23 cellular contexts compared by ENCODE assay signal in genomic region chr18:48918156-48918555, GRCh38.
DNase-seq lines count a peak whose midpoint lies in the region; ATAC-seq and TF ChIP-seq lines count a peak whose summit lies in the region.
"Had no signal": no experiment of that assay in that cellular context is flagged by ENCODE, and none has a peak within 500 bp of the region (broad histone marks: within the 10 kb centered on the region; RNA-seq: fewer than 3 reads in every experiment).

No MANE protein-coding gene starts in this region.

- H3K4me1 ChIP-seq in OCI-LY3 (ENCODE audit: low read length), result peaks cover 25% of the 10 kb centered on the region

- no peaks in the 10 kb centered on the region for H4K20me1 ChIP-seq in OCI-LY3 (ENCODE audit: insufficient read depth, low read length)

- H3K27ac ChIP-seq in OCI-LY3 (ENCODE audit: low read length), result no peak overlapping the region
- H3K27ac ChIP-seq: SJSA1, spleen, thyroid gland had no signal

- ATAC-seq in stimulated activated effector memory CD8-positive, alpha-beta T cell treated with anti-CD3 and anti-CD28 coated beads, Interleukin-12 subunit alpha, Interleukin-12 subunit beta, amount 100 ng/mL, for 72 hours, result no peak
- no peak for ATAC-seq in HG03108 (IDR thresholded peaks at IDR 0.05; ENCODE audit: unreplicated experiment)
- ATAC-seq: activated T-helper 17 cell treated with anti-CD3 and anti-CD28 coated beads, Interleukin-2, amount 50 U/mL, for 72 hours had no signal

- no peaks in the 10 kb centered on the region for H3K36me3 ChIP-seq in OCI-LY3 (replicated peaks; ENCODE audit: low read depth, low read length)

- no peak overlapping the region for H3K9ac ChIP-seq in OCI-LY3 (ENCODE audit: low read length)

- intact Hi-C loops in dendritic cell treated with granulocyte-macrophage colony-stimulating factor and Interleukin-4, amounts not matched to agents 40 ng/mL and 50 ng/mL, for 4 days (cut with micrococcal nuclease), result no loop called here

- no peak overlapping the region for H2AFZ ChIP-seq in OCI-LY3 (ENCODE audit: low read depth, low read length)

- peak overlapping the region; percentile 12 for H3K4me3 ChIP-seq in OCI-LY3 (ENCODE audit: low read length)
- H3K4me3 ChIP-seq: SJSA1, spleen, thyroid gland had no signal

- no peaks in the 10 kb centered on the region for H3K79me2 ChIP-seq in OCI-LY3 (ENCODE audit: low read length)

- H3K9me3 Mint-ChIP-seq in dendritic cell treated with granulocyte-macrophage colony-stimulating factor and Interleukin-4, amounts not matched to agents 40 ng/mL and 50 ng/mL, for 4 days, result no peaks in the 10 kb centered on the region
- H3K9me3 Mint-ChIP-seq in stimulated activated effector memory CD8-positive, alpha-beta T cell treated with anti-CD3 and anti-CD28 coated beads, Interleukin-12 subunit alpha, Interleukin-12 subunit beta, amount 100 ng/mL, for 72 hours, result no peaks in the 10 kb centered on the region
- H3K9me3 Mint-ChIP-seq: activated naive CD8-positive, alpha-beta T cell treated with anti-CD3 and anti-CD28 coated beads for 36 hours; activated T-helper 17 cell treated with anti-CD3 and anti-CD28 coated beads, Interleukin-2, amount 50 U/mL, for 72 hours; stimulated activated naive CD8-positive, alpha-beta T cell treated with anti-CD3 and anti-CD28 coated beads, Interleukin-15, Interleukin-2, amounts not matched to agents 100 ng/mL and 50 ng/mL, for 24 hours had no signal

- DNase-seq in activated effector memory CD4-positive, alpha-beta T cell treated with anti-CD3 and anti-CD28 coated beads, Interleukin-2, amount 50 U/mL, for 16 hours, result peak; percentile 37
- no peak for DNase-seq in activated effector memory CD4-positive, alpha-beta T cell treated with Interleukin-2 at 50 U/mL for 16 hours
- DNase-seq in stimulated activated effector memory CD8-positive, alpha-beta T cell treated with anti-CD3 and anti-CD28 coated beads, Interleukin-12 subunit alpha, Interleukin-12 subunit beta, amount 100 ng/mL, for 72 hours (ENCODE audit: low spot score in 2 of 2), result no peak
- no peak for DNase-seq in Kasumi-1 (lab: John Stamatoyannopoulos, UW)
- DNase-seq in stimulated activated naive CD4-positive, alpha-beta T cell (lab: John Stamatoyannopoulos, UW), result no peak
- DNase-seq: 8988T; activated CD4-positive, alpha-beta T cell treated with anti-CD3 and anti-CD28 coated beads, Interleukin-2, amount 50 U/mL, for 4 hours; activated naive CD8-positive, alpha-beta T cell treated with anti-CD3 and anti-CD28 coated beads for 36 hours; glutamatergic neuron; H7; NCI-H1694 treated with DMSO at 0.1 percent for 48 hours; NCI-H2227 treated with DMSO at 0.1 percent for 48 hours; retina; spleen; stimulated activated CD4-positive, alpha-beta T cell treated with anti-CD3 and anti-CD28 coated beads, Interleukin-4, amount 100 ng/mL, for 24 hours; T-helper 2 cell; thyroid gland had no signal

- peak overlapping the region; percentile 51 for H3K4me2 ChIP-seq in OCI-LY3 (ENCODE audit: low read length)

- peak overlapping the region; percentile 79 for H3K27ac Mint-ChIP-seq in dendritic cell treated with granulocyte-macrophage colony-stimulating factor and Interleukin-4, amounts not matched to agents 40 ng/mL and 50 ng/mL, for 4 days
- H3K27ac Mint-ChIP-seq in stimulated activated effector memory CD8-positive, alpha-beta T cell treated with anti-CD3 and anti-CD28 coated beads, Interleukin-12 subunit alpha, Interleukin-12 subunit beta, amount 100 ng/mL, for 72 hours, result peak overlapping the region; percentile 98
- H3K27ac Mint-ChIP-seq: activated naive CD8-positive, alpha-beta T cell treated with anti-CD3 and anti-CD28 coated beads for 36 hours; activated T-helper 17 cell treated with anti-CD3 and anti-CD28 coated beads, Interleukin-2, amount 50 U/mL, for 72 hours; stimulated activated naive CD8-positive, alpha-beta T cell treated with anti-CD3 and anti-CD28 coated beads, Interleukin-15, Interleukin-2, amounts not matched to agents 100 ng/mL and 50 ng/mL, for 24 hours had no signal

- H3K27me3 ChIP-seq in OCI-LY3 (ENCODE audit: low read depth, low read length), result no peaks in the 10 kb centered on the region
- H3K27me3 ChIP-seq: SJSA1, spleen, thyroid gland had no signal

- no peak for TF ChIP-seq CTCF in OCI-LY3 (IDR thresholded peaks at IDR 0.05; ENCODE audit: low read depth, low read length)

- H3K36me3 Mint-ChIP-seq in dendritic cell treated with granulocyte-macrophage colony-stimulating factor and Interleukin-4, amounts not matched to agents 40 ng/mL and 50 ng/mL, for 4 days (ENCODE audit: low read depth), result peaks cover 36% of the 10 kb centered on the region
- H3K36me3 Mint-ChIP-seq in stimulated activated effector memory CD8-positive, alpha-beta T cell treated with anti-CD3 and anti-CD28 coated beads, Interleukin-12 subunit alpha, Interleukin-12 subunit beta, amount 100 ng/mL, for 72 hours, result peaks cover 69% of the 10 kb centered on the region

- H3K9me3 ChIP-seq in OCI-LY3 (ENCODE audit: insufficient read depth, low read length), result no peaks in the 10 kb centered on the region
- H3K9me3 ChIP-seq: SJSA1, spleen, thyroid gland had no signal

- H3K4me3 Mint-ChIP-seq in dendritic cell treated with granulocyte-macrophage colony-stimulating factor and Interleukin-4, amounts not matched to agents 40 ng/mL and 50 ng/mL, for 4 days, result no peak overlapping the region
- no peak overlapping the region for H3K4me3 Mint-ChIP-seq in stimulated activated effector memory CD8-positive, alpha-beta T cell treated with anti-CD3 and anti-CD28 coated beads, Interleukin-12 subunit alpha, Interleukin-12 subunit beta, amount 100 ng/mL, for 72 hours
- H3K4me3 Mint-ChIP-seq: activated naive CD8-positive, alpha-beta T cell treated with anti-CD3 and anti-CD28 coated beads for 36 hours; activated T-helper 17 cell treated with anti-CD3 and anti-CD28 coated beads, Interleukin-2, amount 50 U/mL, for 72 hours; stimulated activated naive CD8-positive, alpha-beta T cell treated with anti-CD3 and anti-CD28 coated beads, Interleukin-15, Interleukin-2, amounts not matched to agents 100 ng/mL and 50 ng/mL, for 24 hours had no signal

- H3K27me3 Mint-ChIP-seq in dendritic cell treated with granulocyte-macrophage colony-stimulating factor and Interleukin-4, amounts not matched to agents 40 ng/mL and 50 ng/mL, for 4 days, result peaks cover 4% of the 10 kb centered on the region
- H3K27me3 Mint-ChIP-seq: activated naive CD8-positive, alpha-beta T cell treated with anti-CD3 and anti-CD28 coated beads for 36 hours; activated T-helper 17 cell treated with anti-CD3 and anti-CD28 coated beads, Interleukin-2, amount 50 U/mL, for 72 hours; stimulated activated naive CD8-positive, alpha-beta T cell treated with anti-CD3 and anti-CD28 coated beads, Interleukin-15, Interleukin-2, amounts not matched to agents 100 ng/mL and 50 ng/mL, for 24 hours had no signal

- peaks cover 90% of the 10 kb centered on the region for H3K4me1 Mint-ChIP-seq in dendritic cell treated with granulocyte-macrophage colony-stimulating factor and Interleukin-4, amounts not matched to agents 40 ng/mL and 50 ng/mL, for 4 days (ENCODE audit: low read depth)
- peaks cover 57% of the 10 kb centered on the region for H3K4me1 Mint-ChIP-seq in stimulated activated effector memory CD8-positive, alpha-beta T cell treated with anti-CD3 and anti-CD28 coated beads, Interleukin-12 subunit alpha, Interleukin-12 subunit beta, amount 100 ng/mL, for 72 hours
